In the genomic region with DNA sequence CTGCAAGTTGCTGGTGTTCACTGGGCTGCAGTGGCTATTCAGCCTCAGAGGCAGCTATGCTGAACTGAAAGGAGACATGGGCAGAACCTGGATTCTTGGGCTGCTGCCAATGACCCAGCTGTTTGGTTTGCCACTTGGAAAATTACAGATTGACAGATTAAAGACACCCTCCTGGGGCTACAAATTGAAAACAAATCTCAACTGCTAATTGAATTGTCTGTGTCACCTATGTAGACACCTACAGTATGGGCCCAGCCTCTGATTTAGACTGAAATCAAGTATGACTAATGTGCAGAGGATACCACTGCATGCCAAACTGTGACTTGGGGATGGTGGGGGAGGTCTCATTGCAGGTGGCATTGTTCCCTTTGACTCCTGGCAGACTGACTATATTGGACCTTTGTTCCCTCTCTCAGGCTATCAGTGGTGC, we compare ENCODE assay signal across 10 cellular contexts. TPM values are rescaled to one million over a fixed set of nuclear protein-coding genes. Genes with fewer than 3 reads are reported as not detected.
DNase-seq lines count a peak whose midpoint lies in the region; ATAC-seq lines count a peak whose summit lies in the region.
"Had no signal": no experiment of that assay in that cellular context is flagged by ENCODE, and none has a peak within 500 bp of the region (broad histone marks: within the 10 kb centered on the region; RNA-seq: fewer than 3 reads in every experiment).

No MANE protein-coding gene starts in this region.

- DNase-seq in NCI-H2227 (lab: John Stamatoyannopoulos, UW; ENCODE audit: unreplicated experiment) (peak; percentile 31), NCI-H2227 treated with DMSO at 0.1 percent for 48 hours (lab: John Stamatoyannopoulos, UW) (no peak), HT1080 (ENCODE audit: low read depth) (peak; percentile 6), adipocyte (ENCODE audit: low read depth) (peak; percentile 26), mucosa of gallbladder (ENCODE audit: low spot score) (peak; percentile 20), inferior parietal cortex (ENCODE audit: extremely low spot score) (no peak), HT-29 (ENCODE audit: low spot score) (no peak)
- DNase-seq: amniotic stem cell had no signal

- no peaks in the 10 kb centered on the region for H3K27me3 ChIP-seq in adipocyte (replicated peaks; ENCODE audit: control insufficient read depth, insufficient read depth, low read length)

- H3K36me3 ChIP-seq in adipocyte (ENCODE audit: control insufficient read depth, insufficient read depth, low read length, severe bottlenecking): no peaks in the 10 kb centered on the region

- no peak overlapping the region for H3K9ac ChIP-seq in adipocyte (ENCODE audit: low read length)

- no peak for ATAC-seq in HG03571 (IDR thresholded peaks at IDR 0.05; ENCODE audit: unreplicated experiment)
- ATAC-seq: Panc1 had no signal

- H3K4me1 ChIP-seq in adipocyte (ENCODE audit: control insufficient read depth, insufficient read depth, low read length): peaks cover 3% of the 10 kb centered on the region

- H3K4me3 ChIP-seq in adipocyte (ENCODE audit: low read length): no peak overlapping the region

- H3K9me3 ChIP-seq in adipocyte (ENCODE audit: control insufficient read depth, low read length): no peaks in the 10 kb centered on the region

RNA-seq across cellular contexts. Expression of a gene that starts 42.8 kb away (rescaled TPM):
- 16.3 and 29.9 TPM in 2 replicates for total RNA-seq in HT1080 (2014; rRNA removed; shearing (Covaris generic))
- 18.4 and 21.9 TPM in 2 replicates for polyA plus RNA-seq in HT1080 (2015; cell fraction: cytosol; rRNA removed)
- 50.3 and 51.9 TPM in 2 replicates for polyA plus RNA-seq in HT1080 (2015; cell fraction: nucleus; rRNA removed)
- 49.6 TPM for total RNA-seq in mucosa of gallbladder
- 20.1 and 28.1 TPM in 2 replicates for total RNA-seq in HT-29 (2014; rRNA removed; shearing (Covaris generic))

Comparison
In these comparisons a context has a peak if more than half of its experiments do, and no peak if none do; other contexts are left out.
1. DNase-seq: peak in NCI-H2227 (single experiment), HT1080 (single experiment), adipocyte (single experiment) and mucosa of gallbladder (single experiment); none in NCI-H2227 treated with DMSO at 0.1 percent for 48 hours (single experiment), inferior parietal cortex (single experiment) and HT-29 (single experiment).